In genomic region chr12:102406033-102406584, GRCh38 we compare ENCODE assay signal across 1 cellular context.
TF ChIP-seq lines count a peak whose summit lies in the region.

No MANE protein-coding gene starts in this region.

TF ChIP-seq in H1, 55 proteins besides CTCF, POLR2A, EP300 and RAD21 (continued from another document):
- no peak for TF ChIP-seq TBP (IDR thresholded peaks at IDR 0.05; ENCODE audit: low read depth, low read length)
- TF ChIP-seq HDAC6 (IDR thresholded peaks at IDR 0.05; ENCODE audit: low read depth, low read length): no peak
- no peak for TF ChIP-seq JUND (IDR thresholded peaks at IDR 0.05; ENCODE audit: low read length)
